Comparison of ENCODE assay signal across 11 cellular contexts in the genomic region with DNA sequence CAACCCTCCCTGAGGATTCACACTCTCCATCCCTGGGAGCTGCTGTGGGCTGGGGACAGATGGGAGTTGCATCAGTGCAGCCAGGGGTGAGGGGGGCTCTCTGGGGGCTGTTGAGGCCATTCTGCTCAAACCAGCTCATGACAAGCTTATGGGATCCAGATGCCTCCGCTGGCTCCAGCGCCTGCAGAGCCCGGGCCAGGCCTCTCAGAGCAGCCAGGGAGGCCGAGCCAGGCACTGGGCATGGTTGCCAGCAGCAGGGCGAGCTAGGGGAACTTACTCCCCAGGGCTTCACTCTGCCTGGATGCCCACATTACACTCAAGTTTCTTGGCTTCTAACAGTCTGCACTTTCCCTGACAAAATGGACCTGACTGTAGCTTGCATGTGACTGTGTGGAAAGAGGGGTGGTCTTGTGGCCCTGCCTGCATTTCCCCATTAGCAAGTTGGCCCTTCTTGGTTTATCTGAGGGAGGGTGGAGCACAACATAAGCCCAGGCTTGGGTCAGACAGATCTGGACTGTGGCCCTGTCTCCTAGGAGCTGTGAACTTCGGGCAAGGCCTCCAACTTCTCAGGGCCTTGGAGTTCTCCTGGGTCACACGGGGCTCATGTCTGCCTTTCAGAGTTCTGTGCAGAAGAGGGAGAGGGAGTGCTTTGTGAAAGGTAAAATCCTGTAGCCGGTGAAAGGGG. TPM values are rescaled to one million over a fixed set of nuclear protein-coding genes. Genes with fewer than 3 reads are reported as not detected.
A peak's percentile ranks its signal among the peaks of the same experiment; 100 is the strongest.
DNase-seq lines count a peak whose midpoint lies in the region; ATAC-seq and TF ChIP-seq lines count a peak whose summit lies in the region.
"Had no signal": no experiment of that assay in that cellular context is flagged by ENCODE, and none has a peak within 500 bp of the region (broad histone marks: within the 10 kb centered on the region; RNA-seq: fewer than 3 reads in every experiment).

No MANE protein-coding gene starts in this region.

- intact Hi-C loops in sigmoid colon (cut with DNase I) = no loop called here

- H2AFZ ChIP-seq in hepatocyte = no peak overlapping the region

- ATAC-seq in HG02678 (IDR thresholded peaks at IDR 0.05; ENCODE audit: unreplicated experiment) = no peak

- H3K36me3 ChIP-seq in hepatocyte (replicated peaks; ENCODE audit: insufficient read depth, low read depth) = no peaks in the 10 kb centered on the region
- no peaks in the 10 kb centered on the region for H3K36me3 ChIP-seq in sigmoid colon

- no peak overlapping the region for H3K4me2 ChIP-seq in hepatocyte

- H3K79me2 ChIP-seq in hepatocyte = no peaks in the 10 kb centered on the region

- TF ChIP-seq POLR2A in sigmoid colon (IDR thresholded peaks at IDR 0.05) = no peak

- H3K27ac ChIP-seq in cingulate gyrus (ENCODE audit: low read depth, low read length) (peak overlapping the region; percentile 81), hepatocyte (peak overlapping the region; percentile 79), sigmoid colon (peak overlapping the region; percentile 88 to 97 (median 94))

- peaks cover 49% of the 10 kb centered on the region for H3K4me1 ChIP-seq in hepatocyte (ENCODE audit: insufficient read depth)
- H3K4me1 ChIP-seq in sigmoid colon = peaks cover 0 to 84% (median 73%) of the 10 kb centered on the region in 4 donors

- DNase-seq in GM04503 (ENCODE audit: low read depth) = peak; percentile 28
- DNase-seq in hepatocyte (ENCODE audit: low spot score) = peak; percentile 53
- DNase-seq in sigmoid colon = peak; percentile 96
- no peak for DNase-seq in NCI-H2227 (lab: John Stamatoyannopoulos, UW; ENCODE audit: unreplicated experiment)
- DNase-seq in SK-N-DZ (ENCODE audit: low spot score) = no peak
- no peak for DNase-seq in NCI-H2227 treated with DMSO at 0.1 percent for 48 hours (lab: John Stamatoyannopoulos, UW)
- DNase-seq: activated CD4-positive, alpha-beta T cell treated with anti-CD3 and anti-CD28 coated beads for 4 hours; activated gamma-delta T cell; NCI-H2029 had no signal

- H3K9me3 ChIP-seq in hepatocyte (ENCODE audit: low read depth) (no peaks in the 10 kb centered on the region), sigmoid colon (no peaks in the 10 kb centered on the region)

- WGBS in hepatocyte (ENCODE audit: low lambda C conversion rate, missing lambda C conversion rate) = 75% methylated on average over 8 of the region's 8 CpGs
- 80 to 83% methylated on average over 8 of the region's 8 CpGs for WGBS in sigmoid colon, 2 donors

- no peak for TF ChIP-seq CTCF in hepatocyte (IDR thresholded peaks at IDR 0.05; ENCODE audit: poor library complexity)
- TF ChIP-seq CTCF in sigmoid colon (IDR thresholded peaks at IDR 0.05) = no peak

- H3K4me3 ChIP-seq in hepatocyte (no peak overlapping the region), sigmoid colon (no peak overlapping the region)

- H3K9me2 ChIP-seq in hepatocyte (replicated peaks; ENCODE audit: insufficient read depth) = no peaks in the 10 kb centered on the region

- no peaks in the 10 kb centered on the region for H4K20me1 ChIP-seq in hepatocyte (ENCODE audit: insufficient read depth, poor library complexity, severe bottlenecking)

- H3K27me3 ChIP-seq in hepatocyte = no peaks in the 10 kb centered on the region
- H3K27me3 ChIP-seq in sigmoid colon = no peaks in the 10 kb centered on the region

- peak in 2 of 4 donors; percentile 30 to 66 for TF ChIP-seq EP300 in sigmoid colon (IDR thresholded peaks at IDR 0.05)

RNA-seq across cellular contexts. Expression of a gene that starts 34.5 kb away (rescaled TPM):
- 119 and 136 TPM in 2 replicates for total RNA-seq in hepatocyte
- 407 and 438 TPM in 2 replicates for polyA plus RNA-seq in hepatocyte
- 100 to 1,000 TPM in 2 of 4 donors, 10 to 100 TPM in 2; 71.5 to 156 (median 88.6) TPM for total RNA-seq in sigmoid colon
- 100 to 1,000 TPM in 1 of 3 donors, 10 to 100 TPM in 2; 44.9 to 158 (median 78.7) TPM for polyA plus RNA-seq in sigmoid colon
- polyA plus RNA-seq in SK-N-DZ (2014; cell fraction: cytosol; rRNA removed) = 55.6 and 62.0 TPM in 2 replicates
- polyA plus RNA-seq in SK-N-DZ (2014; cell fraction: nucleus; rRNA removed) = 24.7 and 29.8 TPM in 2 replicates

RNA-seq across cellular contexts. Expression of a gene that starts 36.9 kb away (rescaled TPM):
- total RNA-seq in hepatocyte (3.3 and 4.4 TPM in 2 replicates), sigmoid colon (10 to 100 TPM; 23.5 to 51.0 (median 27.7) TPM)
- polyA plus RNA-seq in hepatocyte (2.2 and 5.8 TPM in 2 replicates), sigmoid colon (10 to 100 TPM in 2 of 3 donors, 1 to 10 TPM in 1; 1.6 to 17.3 (median 12.6) TPM)
- 0.44 TPM in 1 of 2 replicates, not detected in the other for polyA plus RNA-seq in SK-N-DZ (2014; cell fraction: cytosol; rRNA removed)
- not detected in 2 replicates for polyA plus RNA-seq in SK-N-DZ (2014; cell fraction: nucleus; rRNA removed)

RNA-seq across cellular contexts. Expression of a gene that starts 43.3 kb away (rescaled TPM):
- 0.33 TPM in 1 of 2 replicates, not detected in the other for total RNA-seq in hepatocyte
- 0.60 TPM in 1 of 2 replicates, not detected in the other for polyA plus RNA-seq in hepatocyte
- total RNA-seq in sigmoid colon = under 1 TPM in 1 of 4 donors, not detected in 3; 0.66 TPM
- under 1 TPM in 1 of 3 donors, not detected in 2; 0.25 TPM for polyA plus RNA-seq in sigmoid colon
- not detected in 2 replicates for polyA plus RNA-seq in SK-N-DZ (2014; cell fraction: cytosol; rRNA removed)
- polyA plus RNA-seq in SK-N-DZ (2014; cell fraction: nucleus; rRNA removed) = not detected in 2 replicates

Comparison
In these comparisons a context has a peak if more than half of its experiments do, and no peak if none do; other contexts are left out.
1. DNase-seq: peak in GM04503 (single experiment), hepatocyte (single experiment) and sigmoid colon (single experiment); none in NCI-H2227 (single experiment), SK-N-DZ (single experiment) and NCI-H2227 treated with DMSO at 0.1 percent for 48 hours (single experiment).
2. Peak in every context shown above with its lines, with median percentiles within 50 percentile points of each other: H3K27ac ChIP-seq.